ENCODE assay signal across 2 cellular contexts in the genomic region with DNA sequence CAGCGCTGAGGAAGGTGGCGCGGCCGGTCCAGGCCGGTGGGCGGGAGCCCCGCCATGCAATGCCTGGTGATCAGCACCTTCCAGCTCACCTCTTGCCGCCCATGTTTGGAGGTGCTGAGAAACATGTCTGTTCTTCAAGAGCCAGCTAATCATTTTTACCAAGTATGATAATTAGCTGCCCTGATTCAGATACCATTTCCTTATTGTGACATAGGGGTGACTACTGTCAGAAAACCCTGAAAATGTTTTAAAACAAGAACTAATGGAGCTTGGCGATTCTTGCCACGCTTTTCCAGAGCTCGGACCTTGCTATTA.
TF ChIP-seq lines count a peak whose summit lies in the region.

No MANE protein-coding gene starts in this region.

TF ChIP-seq in A549, 52 proteins besides CTCF, POLR2A, EP300 and RAD21 (continued from another document):
- TF ChIP-seq NR3C1 (IDR thresholded peaks at IDR 0.05) = no peak
- no peak for TF ChIP-seq MAFK (IDR thresholded peaks at IDR 0.05; ENCODE audit: partially characterized antibody)
- no peak for TF ChIP-seq JUN (IDR thresholded peaks at IDR 0.05)
- no peak for TF ChIP-seq ZFP36 (IDR thresholded peaks at IDR 0.05; ENCODE audit: borderline replicate concordance, partially characterized antibody)
- TF ChIP-seq, protein P1, sequence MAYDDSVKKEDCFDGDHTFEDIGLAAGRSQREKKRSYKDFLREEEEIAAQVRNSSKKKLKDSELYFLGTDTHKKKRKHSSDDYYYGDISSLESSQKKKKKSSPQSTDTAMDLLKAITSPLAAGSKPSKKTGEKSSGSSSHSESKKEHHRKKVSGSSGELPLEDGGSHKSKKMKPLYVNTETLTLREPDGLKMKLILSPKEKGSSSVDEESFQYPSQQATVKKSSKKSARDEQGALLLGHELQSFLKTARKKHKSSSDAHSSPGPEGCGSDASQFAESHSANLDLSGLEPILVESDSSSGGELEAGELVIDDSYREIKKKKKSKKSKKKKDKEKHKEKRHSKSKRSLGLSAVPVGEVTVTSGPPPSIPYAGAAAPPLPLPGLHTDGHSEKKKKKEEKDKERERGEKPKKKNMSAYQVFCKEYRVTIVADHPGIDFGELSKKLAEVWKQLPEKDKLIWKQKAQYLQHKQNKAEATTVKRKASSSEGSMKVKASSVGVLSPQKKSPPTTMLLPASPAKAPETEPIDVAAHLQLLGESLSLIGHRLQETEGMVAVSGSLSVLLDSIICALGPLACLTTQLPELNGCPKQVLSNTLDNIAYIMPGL (CRISPR knock-in tag; IDR thresholded peaks at IDR 0.05; ENCODE audit: borderline replicate concordance) = no peak
- no peak for TF ChIP-seq RNF2 (IDR thresholded peaks at IDR 0.05; ENCODE audit: borderline replicate concordance, low read depth)
- no peak for TF ChIP-seq ZC3H11A (IDR thresholded peaks at IDR 0.05)
- TF ChIP-seq NPAS2 (CRISPR knock-in tag; IDR thresholded peaks at IDR 0.05; ENCODE audit: borderline replicate concordance) = no peak
- TF ChIP-seq BHLHE40 (IDR thresholded peaks at IDR 0.05; ENCODE audit: low read depth, low read length) = no peak
- TF ChIP-seq EHMT2 (IDR thresholded peaks at IDR 0.05; ENCODE audit: low read depth) = no peak
- TF ChIP-seq HOXA7 (CRISPR knock-in tag; IDR thresholded peaks at IDR 0.05) = no peak
- TF ChIP-seq POLR2AphosphoS2 (conservative IDR thresholded peaks at IDR 0.05; ENCODE audit: low read length) = no peak
- no peak for TF ChIP-seq JUNB (IDR thresholded peaks at IDR 0.05)
- TF ChIP-seq RCOR1 (IDR thresholded peaks at IDR 0.05; ENCODE audit: low read depth, low read length) = no peak
- TF ChIP-seq SREBF2 (IDR thresholded peaks at IDR 0.05) = no peak
- TF ChIP-seq CHD4 (IDR thresholded peaks at IDR 0.05; ENCODE audit: borderline replicate concordance) = no peak
- TF ChIP-seq TP53 (CRISPR knock-in tag; IDR thresholded peaks at IDR 0.05) = no peak

TF ChIP-seq in H1, 55 proteins besides CTCF, POLR2A, EP300 and RAD21 (continued from another document):
- TF ChIP-seq, protein P2, sequence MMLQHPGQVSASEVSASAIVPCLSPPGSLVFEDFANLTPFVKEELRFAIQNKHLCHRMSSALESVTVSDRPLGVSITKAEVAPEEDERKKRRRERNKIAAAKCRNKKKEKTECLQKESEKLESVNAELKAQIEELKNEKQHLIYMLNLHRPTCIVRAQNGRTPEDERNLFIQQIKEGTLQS (IDR thresholded peaks at IDR 0.05; ENCODE audit: insufficient read depth, low read depth, low read length) = no peak
- no peak for TF ChIP-seq SRF (IDR thresholded peaks at IDR 0.05; ENCODE audit: low read depth, low read length)
- TF ChIP-seq GABPA (IDR thresholded peaks at IDR 0.05; ENCODE audit: borderline replicate concordance, insufficient read depth, low read length) = no peak
- no peak for TF ChIP-seq HDAC2 (IDR thresholded peaks at IDR 0.05; ENCODE audit: borderline replicate concordance in 1 of 2, low read depth in 2 of 2, low read length in 2 of 2)
- no peak for TF ChIP-seq CEBPB (IDR thresholded peaks at IDR 0.05; ENCODE audit: low read depth, low read length)
- no peak for TF ChIP-seq RFX5 (IDR thresholded peaks at IDR 0.05; ENCODE audit: borderline replicate concordance, low read depth, low read length)
- TF ChIP-seq TEAD4 (IDR thresholded peaks at IDR 0.05; ENCODE audit: low read depth, low read length) = no peak
- TF ChIP-seq CTBP2 (IDR thresholded peaks at IDR 0.05; ENCODE audit: borderline replicate concordance, insufficient read depth, insufficient read length, low read length) = no peak
- TF ChIP-seq, protein P3, sequence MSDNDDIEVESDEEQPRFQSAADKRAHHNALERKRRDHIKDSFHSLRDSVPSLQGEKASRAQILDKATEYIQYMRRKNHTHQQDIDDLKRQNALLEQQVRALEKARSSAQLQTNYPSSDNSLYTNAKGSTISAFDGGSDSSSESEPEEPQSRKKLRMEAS (IDR thresholded peaks at IDR 0.05) = no peak
- TF ChIP-seq RXRA (IDR thresholded peaks at IDR 0.05; ENCODE audit: insufficient read depth, low read depth, low read length) = no peak
- TF ChIP-seq BACH1 (IDR thresholded peaks at IDR 0.05; ENCODE audit: low read length) = no peak
- no peak for TF ChIP-seq CHD1 (IDR thresholded peaks at IDR 0.05; ENCODE audit: low read depth, low read length)
- no peak for TF ChIP-seq RBBP5 (IDR thresholded peaks at IDR 0.05; ENCODE audit: borderline replicate concordance, low read depth, low read length)
